ENCODE assay signal across 14 cellular contexts in genomic region chr1:200427744-200428143, GRCh38.
"Had no signal": no experiment of that assay in that cellular context is flagged by ENCODE, and none has a peak within 500 bp of the region (broad histone marks: within the 10 kb centered on the region; RNA-seq: fewer than 3 reads in every experiment).

No MANE protein-coding gene starts in this region.

- H3K4me1 ChIP-seq: esophagus muscularis mucosa had no signal

- H3K27me3 ChIP-seq: cardiac muscle cell, esophagus muscularis mucosa had no signal

- ATAC-seq: activated CD8-positive, alpha-beta memory T cell treated with anti-CD3 and anti-CD28 coated beads, Interleukin-2, amount 10 ng/mL, durations not matched to agents 7 days and 5 days; left lobe of liver; natural killer cell; T-helper 17 cell had no signal

- H3K9me3 ChIP-seq: esophagus muscularis mucosa, thoracic aorta had no signal

- H3K36me3 ChIP-seq: cardiac muscle cell, esophagus muscularis mucosa, thoracic aorta had no signal

- DNase-seq: activated CD4-positive, CD25-positive, alpha-beta regulatory T cell treated with anti-CD3 and anti-CD28 coated beads, Interleukin-2, amount 50 U/mL, for 72 hours; activated CD8-positive, alpha-beta memory T cell treated with anti-CD3 and anti-CD28 coated beads, Interleukin-2, amount 10 ng/mL, durations not matched to agents 7 days and 5 days; activated effector memory CD4-positive, alpha-beta T cell treated with Interleukin-2 at 50 U/mL for 16 hours; activated naive CD4-positive, alpha-beta T cell treated with anti-CD3 and anti-CD28 coated beads, Interleukin-2, amount 50 U/mL, for 16 hours; activated T-cell treated with anti-CD3 and anti-CD28 coated beads, Interleukin-2, amount 50 U/mL, for 1 hour; islet precursor cell; natural killer cell; posterior cingulate gyrus; retina; T-helper 17 cell had no signal

- H3K4me3 ChIP-seq: cardiac muscle cell, esophagus muscularis mucosa, thoracic aorta had no signal

- H3K27ac ChIP-seq: cardiac muscle cell, esophagus muscularis mucosa, thoracic aorta had no signal
